In the genomic region with DNA sequence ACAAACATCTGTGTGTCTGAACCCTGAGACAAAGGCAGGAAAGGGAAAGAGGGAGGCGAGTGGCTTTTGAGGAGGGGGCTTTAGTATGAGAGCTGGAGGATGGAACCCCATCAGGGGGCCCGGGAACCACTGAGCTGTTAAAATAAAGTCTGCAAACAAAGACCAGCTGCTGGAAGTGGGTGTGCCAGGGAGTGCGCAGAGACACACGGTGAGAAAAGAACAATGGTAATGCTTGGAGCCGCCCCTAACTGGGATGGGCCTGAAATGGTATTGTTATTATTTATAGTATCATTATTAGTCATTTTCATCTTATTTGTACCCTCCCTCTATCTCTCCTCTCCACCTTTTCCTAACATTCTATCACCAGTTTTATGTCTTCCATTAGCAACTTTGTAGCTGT, we compare ENCODE assay signal across 8 cellular contexts. TPM values are rescaled to one million over a fixed set of nuclear protein-coding genes. Genes with fewer than 3 reads are reported as not detected.
DNase-seq lines count a peak whose midpoint lies in the region; ATAC-seq and TF ChIP-seq lines count a peak whose summit lies in the region.
"Not testable (repeated sequence)": the region's sequence is repeated elsewhere in the genome, so short reads cannot be mapped to it uniquely, and the experiment has no call there.
"Had no signal": no experiment of that assay in that cellular context is flagged by ENCODE, and none has a peak within 500 bp of the region (broad histone marks: within the 10 kb centered on the region; RNA-seq: fewer than 3 reads in every experiment).

No MANE protein-coding gene starts in this region.

- H2BK12ac ChIP-seq in neuronal stem cell (ENCODE audit: low read length), result not testable (repeated sequence)

- not testable (repeated sequence) for H2AK5ac ChIP-seq in neuronal stem cell (ENCODE audit: low read depth, low read length)

- H3K27ac Mint-ChIP-seq in T-helper 17 cell (peak overlapping the region; percentile 71), brain (peak overlapping the region in 4 of 5 experiments; percentile 13 to 85 (median 80))
- peak overlapping the region; percentile 28 for H3K27ac Mint-ChIP-seq in activated T-helper 1 cell treated with anti-CD3 and anti-CD28 coated beads, Interleukin-12 subunit alpha, Interleukin-12 subunit beta, Interleukin-2, Interleukin-4 antibody, amounts not matched to agents 30 ng/mL and 10 ng/mL and 1 ng/mL, durations not matched to agents 14 hours and 24 hours and 36 hours

- not testable (repeated sequence) for H2BK120ac ChIP-seq in neuronal stem cell (ENCODE audit: low read depth, low read length)

- H4K91ac ChIP-seq in neuronal stem cell (ENCODE audit: low read depth, low read length, poor library complexity), result not testable (repeated sequence)

- not testable (repeated sequence) for TF ChIP-seq EP300 in gastroesophageal sphincter (IDR thresholded peaks at IDR 0.05); stomach (IDR thresholded peaks at IDR 0.05)

- not testable (repeated sequence) for DNase-seq in T-helper 17 cell; activated T-helper 1 cell treated with anti-CD3 and anti-CD28 coated beads, Interleukin-12 subunit alpha, Interleukin-12 subunit beta, Interleukin-2, Interleukin-4 antibody, amounts not matched to agents 30 ng/mL and 10 ng/mL and 1 ng/mL, durations not matched to agents 14 hours and 24 hours and 36 hours (ENCODE audit: low spot score); neuronal stem cell (ENCODE audit: low spot score); stomach

- H3K79me1 ChIP-seq in neuronal stem cell (ENCODE audit: low read depth, low read length), result not testable (repeated sequence)

- not testable (repeated sequence) for H3K27me3 ChIP-seq in gastroesophageal sphincter; liver (ENCODE audit: control insufficient read depth in 4 of 4, insufficient read depth in 4 of 4, low read length in 3 of 4); neuronal stem cell (ENCODE audit: control insufficient read depth in 3 of 3, insufficient read depth in 3 of 3, low read depth in 1 of 3, low read length in 3 of 3); stomach

- H3K4ac ChIP-seq in neuronal stem cell (ENCODE audit: low read length), result not testable (repeated sequence)

- not testable (repeated sequence) for H3K9me3 Mint-ChIP-seq in activated T-helper 1 cell treated with anti-CD3 and anti-CD28 coated beads, Interleukin-12 subunit alpha, Interleukin-12 subunit beta, Interleukin-2, Interleukin-4 antibody, amounts not matched to agents 30 ng/mL and 10 ng/mL and 1 ng/mL, durations not matched to agents 14 hours and 24 hours and 36 hours; brain

- H3K27me3 Mint-ChIP-seq in T-helper 17 cell; activated T-helper 1 cell treated with anti-CD3 and anti-CD28 coated beads, Interleukin-12 subunit alpha, Interleukin-12 subunit beta, Interleukin-2, Interleukin-4 antibody, amounts not matched to agents 30 ng/mL and 10 ng/mL and 1 ng/mL, durations not matched to agents 14 hours and 24 hours and 36 hours (ENCODE audit: insufficient read depth); brain: not testable (repeated sequence)

- H2AFZ ChIP-seq in neuronal stem cell (ENCODE audit: low read length), result peak overlapping the region; percentile 65

- not testable (repeated sequence) for H2BK15ac ChIP-seq in neuronal stem cell (ENCODE audit: low read length)

- H3K9ac ChIP-seq in liver (ENCODE audit: low read depth in 1 of 2, low read length in 2 of 2); neuronal stem cell (ENCODE audit: low read depth, low read length, poor library complexity): not testable (repeated sequence)

- not testable (repeated sequence) for ATAC-seq in T-helper 17 cell, gastroesophageal sphincter

- peak overlapping the region; percentile 55 for H3K4me3 Mint-ChIP-seq in T-helper 17 cell
- peak overlapping the region; percentile 93 for H3K4me3 Mint-ChIP-seq in activated T-helper 1 cell treated with anti-CD3 and anti-CD28 coated beads, Interleukin-12 subunit alpha, Interleukin-12 subunit beta, Interleukin-2, Interleukin-4 antibody, amounts not matched to agents 30 ng/mL and 10 ng/mL and 1 ng/mL, durations not matched to agents 14 hours and 24 hours and 36 hours
- not testable (repeated sequence) for H3K4me3 Mint-ChIP-seq in brain

- H3K4me1 ChIP-seq in gastroesophageal sphincter (peaks cover 0 to 79% (median 38%) of the 10 kb centered on the region in 3 donors), liver (ENCODE audit: control insufficient read depth in 4 of 4, insufficient read depth in 4 of 4, low read length in 3 of 4) (peaks cover 9 to 65% (median 46%) of the 10 kb centered on the region in 4 donors), neuronal stem cell (ENCODE audit: control insufficient read depth in 2 of 2, insufficient read depth in 1 of 2, low read depth in 1 of 2, low read length in 2 of 2) (peaks cover 21 to 23% of the 10 kb centered on the region in 2 donors), stomach (peaks cover 39 to 77% (median 54%) of the 10 kb centered on the region in 4 donors)

- not testable (repeated sequence) for H3K23ac ChIP-seq in neuronal stem cell (ENCODE audit: low read depth, low read length, poor library complexity)

- intact Hi-C loops in activated T-helper 1 cell treated with anti-CD3 and anti-CD28 coated beads, Interleukin-12 subunit alpha, Interleukin-12 subunit beta, Interleukin-2, Interleukin-4 antibody, amounts not matched to agents 30 ng/mL and 10 ng/mL and 1 ng/mL, durations not matched to agents 14 hours and 24 hours and 36 hours (cut with micrococcal nuclease); stomach (cut with DNase I; ENCODE audit: low total_unique reads): not testable (repeated sequence)

- H4K8ac ChIP-seq in neuronal stem cell (ENCODE audit: low read depth, low read length), result not testable (repeated sequence)

- H3K4me2 ChIP-seq in neuronal stem cell (ENCODE audit: insufficient read depth, low read length, poor library complexity, severe bottlenecking), result not testable (repeated sequence)

- H3K4me3 ChIP-seq in gastroesophageal sphincter (peak overlapping the region in 1 of 2 donors; percentile 54), liver (ENCODE audit: low read depth in 1 of 3, low read length in 3 of 3) (peak overlapping the region in 2 of 3 donors; percentile 62 to 98), stomach (peak overlapping the region in 2 of 4 donors; percentile 51 to 72)
- not testable (repeated sequence) for H3K4me3 ChIP-seq in neuronal stem cell (ENCODE audit: low read length in 2 of 2)

- TF ChIP-seq RAD21 in liver (IDR thresholded peaks at IDR 0.05), result not testable (repeated sequence)

- not testable (repeated sequence) for H3K14ac ChIP-seq in neuronal stem cell (ENCODE audit: low read length)

- H3K36me3 ChIP-seq in gastroesophageal sphincter, result peaks cover 0 to 15% of the 10 kb centered on the region in 2 donors
- H3K36me3 ChIP-seq in liver (ENCODE audit: control insufficient read depth in 4 of 4, insufficient read depth in 3 of 4, low read depth in 1 of 4, low read length in 3 of 4), result peaks cover 1 to 27% (median 15%) of the 10 kb centered on the region in 4 donors
- not testable (repeated sequence) for H3K36me3 ChIP-seq in neuronal stem cell (replicated peaks in 1 of 2; ENCODE audit: control insufficient read depth in 2 of 2, insufficient read depth in 2 of 2, low read length in 2 of 2)
- H3K36me3 ChIP-seq in stomach, result peaks cover 0 to 45% (median 29%) of the 10 kb centered on the region in 4 donors

- not testable (repeated sequence) for H3K18ac ChIP-seq in neuronal stem cell (ENCODE audit: low read length)

- TF ChIP-seq POLR2A in gastroesophageal sphincter (IDR thresholded peaks at IDR 0.05); stomach (IDR thresholded peaks at IDR 0.05): not testable (repeated sequence)

- WGBS in gastroesophageal sphincter (ENCODE audit: low coverage in 1 of 2), 2 donors, result no CpG with 5 or more reads among the region's 5 CpGs
- WGBS in liver, result 88% methylated on average over 1 of the region's 5 CpGs
- no CpG with 5 or more reads among the region's 5 CpGs for WGBS in neuronal stem cell (ENCODE audit: extremely low coverage in 2 of 2, insufficient read length in 2 of 2, insufficient replicate concordance in 1 of 2), 2 donors
- WGBS in stomach, 5 donors, result 35 to 80% (median 80%) methylated on average over 1 to 2 of the region's 5 CpGs; no CpG with 5 or more reads in 2 of the 5 donors

- H3K4me1 Mint-ChIP-seq in T-helper 17 cell (peaks cover 54% of the 10 kb centered on the region), brain (peaks cover 68% of the 10 kb centered on the region)
- H3K4me1 Mint-ChIP-seq in activated T-helper 1 cell treated with anti-CD3 and anti-CD28 coated beads, Interleukin-12 subunit alpha, Interleukin-12 subunit beta, Interleukin-2, Interleukin-4 antibody, amounts not matched to agents 30 ng/mL and 10 ng/mL and 1 ng/mL, durations not matched to agents 14 hours and 24 hours and 36 hours (ENCODE audit: low read depth), result peaks cover 78% of the 10 kb centered on the region

- not testable (repeated sequence) for TF ChIP-seq CTCF in brain (conservative IDR thresholded peaks at IDR 0.05); gastroesophageal sphincter (IDR thresholded peaks at IDR 0.05); liver (IDR thresholded peaks at IDR 0.05; ENCODE audit: low read depth, low read length, missing input control); stomach (IDR thresholded peaks at IDR 0.05)

- peak overlapping the region in 3 of 4 donors; percentile 81 to 83 (median 81) for H3K27ac ChIP-seq in gastroesophageal sphincter
- peak overlapping the region; percentile 70 to 96 for H3K27ac ChIP-seq in liver (ENCODE audit: low read depth in 1 of 2, low read length in 2 of 2)
- not testable (repeated sequence) for H3K27ac ChIP-seq in neuronal stem cell (replicated peaks; ENCODE audit: low read length)
- peak overlapping the region in 4 of 5 donors; percentile 83 to 91 (median 87) for H3K27ac ChIP-seq in stomach

- not testable (repeated sequence) for H2BK5ac ChIP-seq in neuronal stem cell (ENCODE audit: low read length)

- not testable (repeated sequence) for H3K36me3 Mint-ChIP-seq in T-helper 17 cell (ENCODE audit: low read depth); brain
- H3K36me3 Mint-ChIP-seq in activated T-helper 1 cell treated with anti-CD3 and anti-CD28 coated beads, Interleukin-12 subunit alpha, Interleukin-12 subunit beta, Interleukin-2, Interleukin-4 antibody, amounts not matched to agents 30 ng/mL and 10 ng/mL and 1 ng/mL, durations not matched to agents 14 hours and 24 hours and 36 hours (ENCODE audit: low read depth), result peaks cover 28% of the 10 kb centered on the region

- not testable (repeated sequence) for H3K9me3 ChIP-seq in T-helper 17 cell (ENCODE audit: control insufficient read depth, low read length, poor library complexity, severe bottlenecking); gastroesophageal sphincter; liver (ENCODE audit: control insufficient read depth in 4 of 4, low read length in 3 of 4); neuronal stem cell (replicated peaks in 1 of 2; ENCODE audit: control insufficient read depth in 2 of 2, insufficient read depth in 1 of 2, low read depth in 1 of 2, low read length in 2 of 2); stomach

RNA-seq across cellular contexts. Expression of gene APOL1, which starts 2.6 kb away (rescaled TPM):
- total RNA-seq in T-helper 17 cell (10 to 100 TPM; 12.5 to 15.0 TPM), gastroesophageal sphincter (10 to 100 TPM in 3 of 4 donors, 1 to 10 TPM in 1; 10.0 to 53.7 (median 26.0) TPM), liver (100 to 1,000 TPM in 1 of 2 donors, 1 to 10 TPM in 1; 7.7 to 129 TPM), stomach (10 to 100 TPM in 4 of 5 donors, 1 to 10 TPM in 1; 5.2 to 87.5 (median 38.2) TPM)
- 36.7 and 37.1 TPM in 2 replicates for total RNA-seq in activated T-helper 1 cell treated with anti-CD3 and anti-CD28 coated beads, Interleukin-12 subunit alpha, Interleukin-12 subunit beta, Interleukin-2, Interleukin-4 antibody, amounts not matched to agents 30 ng/mL and 10 ng/mL and 1 ng/mL, durations not matched to agents 14 hours and 24 hours and 36 hours
- polyA plus RNA-seq in brain (ENCODE audit: insufficient read depth, low read depth, low replicate concordance) (5.0 TPM), liver (10 to 100 TPM; 57.7 to 61.3 TPM), stomach (10 to 100 TPM in 2 of 3 donors, 1 to 10 TPM in 1; 7.3 to 58.1 (median 38.9) TPM)
- 0.06 TPM for polyA plus RNA-seq in neuronal stem cell (2013, experiment 1 of 2)
- polyA plus RNA-seq in neuronal stem cell (2013, experiment 2 of 2), result 0.03 TPM
- total RNA-seq: H9 had no signal

RNA-seq across cellular contexts. Expression of gene APOL2, which starts 16.2 kb away (rescaled TPM):
- total RNA-seq in T-helper 17 cell (10 to 100 TPM; 36.9 to 42.9 TPM), gastroesophageal sphincter (10 to 100 TPM; 29.1 to 40.9 (median 35.0) TPM), liver (10 to 100 TPM; 14.3 to 77.2 TPM), stomach (100 to 1,000 TPM in 1 of 5 donors, 10 to 100 TPM in 4; 11.6 to 101 (median 44.9) TPM)
- total RNA-seq in activated T-helper 1 cell treated with anti-CD3 and anti-CD28 coated beads, Interleukin-12 subunit alpha, Interleukin-12 subunit beta, Interleukin-2, Interleukin-4 antibody, amounts not matched to agents 30 ng/mL and 10 ng/mL and 1 ng/mL, durations not matched to agents 14 hours and 24 hours and 36 hours, result 54.4 and 62.2 TPM in 2 replicates
- polyA plus RNA-seq in brain (ENCODE audit: insufficient read depth, low read depth, low replicate concordance) (16.9 TPM), liver (10 to 100 TPM; 20.0 to 23.4 TPM), stomach (10 to 100 TPM; 18.8 to 36.9 (median 20.7) TPM)
- 4.3 TPM for polyA plus RNA-seq in neuronal stem cell (2013, experiment 1 of 2)
- 4.7 TPM for polyA plus RNA-seq in neuronal stem cell (2013, experiment 2 of 2)

RNA-seq across cellular contexts. Expression of gene APOL4, which starts 54.0 kb away (rescaled TPM):
- total RNA-seq in T-helper 17 cell, result under 1 TPM in 1 of 2 donors, not detected in 1; 0.22 TPM
- total RNA-seq in activated T-helper 1 cell treated with anti-CD3 and anti-CD28 coated beads, Interleukin-12 subunit alpha, Interleukin-12 subunit beta, Interleukin-2, Interleukin-4 antibody, amounts not matched to agents 30 ng/mL and 10 ng/mL and 1 ng/mL, durations not matched to agents 14 hours and 24 hours and 36 hours, result 0.18 TPM in 1 of 2 replicates, not detected in the other
- polyA plus RNA-seq in brain (ENCODE audit: insufficient read depth, low read depth, low replicate concordance), result 6.1 TPM
- 10 to 100 TPM in 1 of 4 donors, 1 to 10 TPM in 3; 1.1 to 18.8 (median 5.4) TPM for total RNA-seq in gastroesophageal sphincter
- total RNA-seq in liver, result 1 to 10 TPM; 1.5 to 2.3 TPM
- 1 to 10 TPM in 1 of 2 donors, under 1 TPM in 1; 0.59 to 2.2 TPM for polyA plus RNA-seq in liver
- 0.06 TPM for polyA plus RNA-seq in neuronal stem cell (2013, experiment 1 of 2)
- 0.08 TPM for polyA plus RNA-seq in neuronal stem cell (2013, experiment 2 of 2)
- 10 to 100 TPM in 1 of 5 donors, 1 to 10 TPM in 2, not detected in 2; 1.2 to 13.2 (median 3.6) TPM for total RNA-seq in stomach
- 10 to 100 TPM in 1 of 3 donors, 1 to 10 TPM in 2; 8.2 to 12.7 (median 9.7) TPM for polyA plus RNA-seq in stomach
- total RNA-seq: H9 had no signal

Comparison
In these comparisons a context has a peak if more than half of its experiments do, and no peak if none do; other contexts are left out.
1. H3K27ac Mint-ChIP-seq: peak in every context shown above with its lines; median percentile 80 in brain; 71 in T-helper 17 cell; 28 in activated T-helper 1 cell treated with anti-CD3 and anti-CD28 coated beads, Interleukin-12 subunit alpha, Interleukin-12 subunit beta, Interleukin-2, Interleukin-4 antibody, amounts not matched to agents 30 ng/mL and 10 ng/mL and 1 ng/mL, durations not matched to agents 14 hours and 24 hours and 36 hours.